Comparison of ENCODE assay signal across 32 cellular contexts in genomic region chr14:58912799-58913432, GRCh38.
DNase-seq lines count a peak whose midpoint lies in the region; ATAC-seq, FAIRE-seq and TF ChIP-seq lines count a peak whose summit lies in the region.
"Had no signal": no experiment of that assay in that cellular context is flagged by ENCODE, and none has a peak within 500 bp of the region (broad histone marks: within the 10 kb centered on the region; RNA-seq: fewer than 3 reads in every experiment).

No MANE protein-coding gene starts in this region.

- no peak overlapping the region for H3K4me3 Mint-ChIP-seq in endothelial cell (ENCODE audit: unreplicated experiment)
- H3K4me3 Mint-ChIP-seq: activated naive CD8-positive, alpha-beta T cell treated with anti-CD3 and anti-CD28 coated beads, Interleukin-2, amount 10 ng/mL, durations not matched to agents 7 days and 5 days; dendritic cell treated with granulocyte-macrophage colony-stimulating factor and Interleukin-4, amounts not matched to agents 40 ng/mL and 50 ng/mL, for 4 days; endodermal cell; HFFc6; stimulated activated memory B cell treated with anti-CD40 and anti-IgM and Interleukin-4, amounts not matched to agents 10 μg/mL and 1 μg/mL and 100 μg/mL, for 72 hours had no signal

- DNase-seq in DMS153 treated with DMSO at 0.1 percent for 48 hours (lab: John Stamatoyannopoulos, UW; ENCODE audit: unreplicated experiment) (peak; percentile 42), HTR-8/SVneo (ENCODE audit: insufficient read length, low spot score) (no peak), NCI-H748 (lab: John Stamatoyannopoulos, UW; ENCODE audit: unreplicated experiment) (peak; percentile 47), kidney tubule cell (ENCODE audit: low spot score) (peak; percentile 4), NCI-H1048 (lab: John Stamatoyannopoulos, UW) (no peak), endothelial cell (ENCODE audit: low spot score) (no peak), NAMALWA (ENCODE audit: low spot score) (no peak)
- DNase-seq: activated CD4-positive, alpha-beta T cell treated with anti-CD3 and anti-CD28 coated beads for 48 hours; activated CD8-positive, alpha-beta memory T cell treated with anti-CD3 and anti-CD28 coated beads for 24 hours; activated effector memory CD4-positive, alpha-beta T cell treated with anti-CD3 and anti-CD28 coated beads, Interleukin-2, amount 50 U/mL, for 16 hours; activated naive CD8-positive, alpha-beta T cell treated with anti-CD3 and anti-CD28 coated beads, Interleukin-2, amount 10 ng/mL, durations not matched to agents 7 days and 5 days; C1 segment of cervical spinal cord; Caco-2; caudate nucleus; EL; endodermal cell; GM23248; HFFc6; mesendoderm; NCI-H1092 treated with DMSO at 0.1 percent for 48 hours; psoas muscle; sigmoid colon; stimulated activated CD4-positive, alpha-beta T cell treated with anti-CD3 and anti-CD28 coated beads, Interleukin-4, amount 100 ng/mL, for 4 hours; substantia nigra; upper lobe of left lung had no signal

- peak; percentile 82 for FAIRE-seq in HTR-8/SVneo (lab: Jason Lieb, UNC)
- FAIRE-seq: frontal cortex, GM12891, HepG2 had no signal

- H3K36me3 Mint-ChIP-seq in endothelial cell (ENCODE audit: low read depth, unreplicated experiment): no peaks in the 10 kb centered on the region
- H3K36me3 Mint-ChIP-seq: activated naive CD8-positive, alpha-beta T cell treated with anti-CD3 and anti-CD28 coated beads, Interleukin-2, amount 10 ng/mL, durations not matched to agents 7 days and 5 days; stimulated activated memory B cell treated with anti-CD40 and anti-IgM and Interleukin-4, amounts not matched to agents 10 μg/mL and 1 μg/mL and 100 μg/mL, for 72 hours had no signal

- H3K4me1 Mint-ChIP-seq in endothelial cell (ENCODE audit: unreplicated experiment): no peaks in the 10 kb centered on the region
- H3K4me1 Mint-ChIP-seq: activated naive CD8-positive, alpha-beta T cell treated with anti-CD3 and anti-CD28 coated beads, Interleukin-2, amount 10 ng/mL, durations not matched to agents 7 days and 5 days had no signal

- TF ChIP-seq CTCF in endothelial cell (IDR thresholded peaks at IDR 0.05; ENCODE audit: unreplicated experiment): no peak

- H3K9me3 Mint-ChIP-seq in endothelial cell (ENCODE audit: unreplicated experiment): no peaks in the 10 kb centered on the region
- H3K9me3 Mint-ChIP-seq: activated naive CD8-positive, alpha-beta T cell treated with anti-CD3 and anti-CD28 coated beads, Interleukin-2, amount 10 ng/mL, durations not matched to agents 7 days and 5 days; dendritic cell treated with granulocyte-macrophage colony-stimulating factor and Interleukin-4, amounts not matched to agents 40 ng/mL and 50 ng/mL, for 4 days; endodermal cell; HFFc6; stimulated activated memory B cell treated with anti-CD40 and anti-IgM and Interleukin-4, amounts not matched to agents 10 μg/mL and 1 μg/mL and 100 μg/mL, for 72 hours had no signal

- ATAC-seq in HG02938 (IDR thresholded peaks at IDR 0.05; ENCODE audit: unreplicated experiment): no peak
- ATAC-seq: HepG2; left lobe of liver; psoas muscle; stimulated activated memory B cell treated with anti-CD40 and anti-IgM and Interleukin-4, amounts not matched to agents 10 μg/mL and 1 μg/mL and 100 μg/mL, for 72 hours had no signal

- H3K27me3 Mint-ChIP-seq in endothelial cell (ENCODE audit: unreplicated experiment): no peaks in the 10 kb centered on the region
- H3K27me3 Mint-ChIP-seq: dendritic cell treated with granulocyte-macrophage colony-stimulating factor and Interleukin-4, amounts not matched to agents 40 ng/mL and 50 ng/mL, for 4 days; stimulated activated memory B cell treated with anti-CD40 and anti-IgM and Interleukin-4, amounts not matched to agents 10 μg/mL and 1 μg/mL and 100 μg/mL, for 72 hours had no signal

- H3K27ac Mint-ChIP-seq in endothelial cell (ENCODE audit: unreplicated experiment): no peak overlapping the region
- H3K27ac Mint-ChIP-seq: activated naive CD8-positive, alpha-beta T cell treated with anti-CD3 and anti-CD28 coated beads, Interleukin-2, amount 10 ng/mL, durations not matched to agents 7 days and 5 days; dendritic cell treated with granulocyte-macrophage colony-stimulating factor and Interleukin-4, amounts not matched to agents 40 ng/mL and 50 ng/mL, for 4 days; endodermal cell; HFFc6; stimulated activated memory B cell treated with anti-CD40 and anti-IgM and Interleukin-4, amounts not matched to agents 10 μg/mL and 1 μg/mL and 100 μg/mL, for 72 hours had no signal

Comparison
In these comparisons a context has a peak if more than half of its experiments do, and no peak if none do; other contexts are left out.
1. DNase-seq: peak in DMS153 treated with DMSO at 0.1 percent for 48 hours (single experiment), NCI-H748 (single experiment) and kidney tubule cell (single experiment); none in HTR-8/SVneo (single experiment), NCI-H1048 (single experiment), endothelial cell (single experiment) and NAMALWA (single experiment).